ENCODE assay signal across 9 cellular contexts in genomic region chr2:113877651-113878594, GRCh38. TPM values are rescaled to one million over a fixed set of nuclear protein-coding genes. Genes with fewer than 3 reads are reported as not detected.
DNase-seq lines count a peak whose midpoint lies in the region; ATAC-seq and TF ChIP-seq lines count a peak whose summit lies in the region.
"Had no signal": no experiment of that assay in that cellular context is flagged by ENCODE, and none has a peak within 500 bp of the region (broad histone marks: within the 10 kb centered on the region; RNA-seq: fewer than 3 reads in every experiment).

No MANE protein-coding gene starts in this region.

- no peaks in the 10 kb centered on the region for H3K27me3 Mint-ChIP-seq in MCF 10A (ENCODE audit: insufficient read depth, unreplicated experiment)

- H3K9me3 ChIP-seq in breast epithelium (no peaks in the 10 kb centered on the region), upper lobe of left lung (no peaks in the 10 kb centered on the region)
- H3K9me3 ChIP-seq: prostate gland had no signal

- H3K27ac ChIP-seq in breast epithelium = no peak overlapping the region
- H3K27ac ChIP-seq in foreskin keratinocyte = no peak overlapping the region
- H3K27ac ChIP-seq in upper lobe of left lung = peak overlapping the region in 3 of 4 donors; percentile 39 to 46 (median 43)

- H3K4me3 ChIP-seq in breast epithelium (no peak overlapping the region), upper lobe of left lung (no peak overlapping the region)
- H3K4me3 ChIP-seq: prostate gland had no signal

- H3K4me1 ChIP-seq in breast epithelium = no peaks in the 10 kb centered on the region
- H3K4me1 ChIP-seq in foreskin keratinocyte = peaks cover 13% of the 10 kb centered on the region
- peaks cover 4 to 20% (median 17%) of the 10 kb centered on the region in 4 donors for H3K4me1 ChIP-seq in upper lobe of left lung
- H3K4me1 ChIP-seq: prostate gland had no signal

- peaks cover 19% of the 10 kb centered on the region for H3K4me1 Mint-ChIP-seq in MCF 10A (ENCODE audit: insufficient read depth, unreplicated experiment)

- ATAC-seq in foreskin keratinocyte (peak; percentile 61), upper lobe of left lung (ENCODE audit: low FRiP score in 2 of 2) (peak in 1 of 2 donors; percentile 87), GM18511 (IDR thresholded peaks at IDR 0.05; ENCODE audit: unreplicated experiment) (no peak)

- DNase-seq in MCF 10A (ENCODE audit: unreplicated experiment) (peak; percentile 63), breast epithelium (ENCODE audit: low spot score in 2 of 2) (no peak), SW480 (ENCODE audit: low spot score) (peak; percentile 90), foreskin keratinocyte (peak in 1 of 2 donors; percentile 49), upper lobe of left lung (no peak), GOT3 (lab: John Stamatoyannopoulos, UW) (no peak)
- no peak for DNase-seq in activated CD8-positive, alpha-beta memory T cell treated with anti-CD3 and anti-CD28 coated beads, Interleukin-2, amount 50 U/mL, for 4 hours

- no peaks in the 10 kb centered on the region for H3K9me3 Mint-ChIP-seq in MCF 10A (ENCODE audit: unreplicated experiment)

- POLR2A ChIA-PET in MCF 10A (lab: Yijun Ruan, JAX) = interaction anchor here (0.6 to 4.9 kb wide), 10 partner anchors 11 to 313 kb away, joined by 3 to 47 read pairs (median 4); partner anchors contain the start of genes ACTR3 and SLC35F5

- TF ChIP-seq EP300 in upper lobe of left lung (IDR thresholded peaks at IDR 0.05) = no peak

- H3K27me3 ChIP-seq in breast epithelium (no peaks in the 10 kb centered on the region), foreskin keratinocyte (no peaks in the 10 kb centered on the region), upper lobe of left lung (no peaks in the 10 kb centered on the region)

- no TSS peak for BruUV-seq in MCF 10A (replicated peaks; lab: Mats Ljungman, UMichigan)

- no peaks in the 10 kb centered on the region for H3K36me3 Mint-ChIP-seq in MCF 10A (ENCODE audit: insufficient read depth, unreplicated experiment)

- TF ChIP-seq CTCF in MCF 10A (IDR thresholded peaks at IDR 0.05; ENCODE audit: unreplicated experiment) (no peak), breast epithelium (IDR thresholded peaks at IDR 0.05) (no peak), foreskin keratinocyte (conservative IDR thresholded peaks at IDR 0.05) (no peak), upper lobe of left lung (IDR thresholded peaks at IDR 0.05) (no peak)

- intact Hi-C loops in MCF 10A (cut with micrococcal nuclease) (no loop called here), breast epithelium (cut with DNase I; ENCODE audit: low total_unique reads) (no loop called here)

- CTCF ChIA-PET in MCF 10A (lab: Yijun Ruan, JAX) = interaction anchor here (0.7 kb wide), 1 partner anchor 63 kb away, joined by 4 read pairs; no protein-coding TSS in a partner anchor

- no peak for TF ChIP-seq POLR2A in breast epithelium (IDR thresholded peaks at IDR 0.05)
- no peak for TF ChIP-seq POLR2A in upper lobe of left lung (IDR thresholded peaks at IDR 0.05)

- peak overlapping the region; percentile 1 for H3K4me3 Mint-ChIP-seq in MCF 10A (ENCODE audit: unreplicated experiment)

- H3K27ac Mint-ChIP-seq in MCF 10A (ENCODE audit: low read depth, unreplicated experiment) = peak overlapping the region; percentile 64

- no peaks in the 10 kb centered on the region for H3K36me3 ChIP-seq in breast epithelium
- H3K36me3 ChIP-seq in upper lobe of left lung = no peaks in the 10 kb centered on the region
- H3K36me3 ChIP-seq: prostate gland had no signal

- 34 to 41% methylated on average over 5 of the region's 5 CpGs for WGBS in upper lobe of left lung, 2 donors

RNA-seq across cellular contexts. Expression of gene ACTR3, which starts 12.0 kb away (rescaled TPM):
- total RNA-seq in MCF 10A (2022) (260 and 311 TPM in 2 replicates), breast epithelium (100 to 1,000 TPM in 2 of 3 donors, 10 to 100 TPM in 1; 98.4 to 150 (median 117) TPM), foreskin keratinocyte (242 and 260 TPM in 2 replicates), upper lobe of left lung (100 to 1,000 TPM in 4 of 6 donors, 10 to 100 TPM in 2; 79.6 to 304 (median 139) TPM)
- polyA plus RNA-seq in foreskin keratinocyte = 72.5 and 83.1 TPM in 2 replicates

Comparison
In these comparisons a context has a peak if more than half of its experiments do, and no peak if none do; other contexts are left out.
1. DNase-seq: peak in MCF 10A (single experiment) and SW480 (single experiment); none in breast epithelium (0 of 2), upper lobe of left lung (0 of 2), GOT3 (single experiment) and activated CD8-positive, alpha-beta memory T cell treated with anti-CD3 and anti-CD28 coated beads, Interleukin-2, amount 50 U/mL, for 4 hours (single experiment).
2. H3K27ac ChIP-seq: peak in upper lobe of left lung (3 of 4); none in breast epithelium (0 of 2) and foreskin keratinocyte (single experiment).